11 cellular contexts compared by ENCODE assay signal in the genomic region with DNA sequence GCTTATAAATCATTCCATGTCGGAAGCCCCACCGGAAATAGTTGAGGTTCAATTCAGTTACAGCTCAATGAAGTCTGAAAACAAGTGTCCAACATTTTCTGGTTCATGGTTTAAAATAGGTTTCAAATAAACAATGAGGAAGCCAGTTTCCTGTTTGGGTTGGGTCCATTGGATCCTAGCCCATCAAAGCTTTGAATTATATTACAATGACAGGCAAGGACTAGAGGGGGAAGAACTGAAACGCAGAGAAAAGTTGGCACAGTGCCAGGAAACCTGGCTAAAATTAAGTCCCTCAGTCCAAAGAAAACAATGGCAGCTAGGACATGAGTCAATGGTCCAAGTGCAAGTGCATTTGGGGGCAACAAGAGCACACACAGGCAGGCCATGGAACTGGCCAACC. TPM values are rescaled to one million over a fixed set of nuclear protein-coding genes. Genes with fewer than 3 reads are reported as not detected.
DNase-seq lines count a peak whose midpoint lies in the region; ATAC-seq and TF ChIP-seq lines count a peak whose summit lies in the region.
"Had no signal": no experiment of that assay in that cellular context is flagged by ENCODE, and none has a peak within 500 bp of the region (broad histone marks: within the 10 kb centered on the region; RNA-seq: fewer than 3 reads in every experiment).

No MANE protein-coding gene starts in this region.

- H3K9me3 ChIP-seq in mesenchymal stem cell (ENCODE audit: control insufficient read depth, low read length) = no peaks in the 10 kb centered on the region

- H3K14ac ChIP-seq in mesenchymal stem cell (ENCODE audit: low read length in 2 of 2) = no peak overlapping the region

- no peak overlapping the region for H3K9ac ChIP-seq in mesenchymal stem cell (ENCODE audit: low read length)

- no peak overlapping the region for H4K91ac ChIP-seq in mesenchymal stem cell (ENCODE audit: low read length)

- no peak overlapping the region for H4K8ac ChIP-seq in mesenchymal stem cell (ENCODE audit: low read length)

- H3K27ac ChIP-seq in mesenchymal stem cell (ENCODE audit: low read length, poor library complexity, severe bottlenecking) = no peak overlapping the region
- H3K27ac ChIP-seq: HL-60 had no signal

- H2BK5ac ChIP-seq in mesenchymal stem cell (ENCODE audit: low read depth, low read length, poor library complexity, severe bottlenecking) = no peak overlapping the region

- no peak overlapping the region for H3K4me2 ChIP-seq in mesenchymal stem cell (ENCODE audit: low read length, poor library complexity, severe bottlenecking)

- H2AK5ac ChIP-seq in mesenchymal stem cell (ENCODE audit: low read length, severe bottlenecking) = no peak overlapping the region

- no peak overlapping the region for H3K18ac ChIP-seq in mesenchymal stem cell (ENCODE audit: low read depth in 1 of 2, low read length in 2 of 2)

- TF ChIP-seq CTCF in epithelial cell of proximal tubule (conservative IDR thresholded peaks at IDR 0.05; ENCODE audit: low read depth, low read length) = no peak

- no peaks in the 10 kb centered on the region for H3K27me3 ChIP-seq in mesenchymal stem cell (ENCODE audit: control insufficient read depth in 1 of 2, insufficient read depth in 1 of 2, low read length in 2 of 2)

- no peaks in the 10 kb centered on the region for H3K36me3 ChIP-seq in mesenchymal stem cell (ENCODE audit: control insufficient read depth in 1 of 2, insufficient read depth in 2 of 2, low read depth in 1 of 2, low read length in 2 of 2)

- H3K23ac ChIP-seq in mesenchymal stem cell (ENCODE audit: low read length in 2 of 2) = no peak overlapping the region

- no peak overlapping the region for H2AFZ ChIP-seq in mesenchymal stem cell (ENCODE audit: low read depth, low read length)

- no peak overlapping the region for H2BK12ac ChIP-seq in mesenchymal stem cell (ENCODE audit: low read length in 2 of 2)

- H3K79me1 ChIP-seq in mesenchymal stem cell (replicated peaks; ENCODE audit: low read length, poor library complexity, severe bottlenecking) = no peaks in the 10 kb centered on the region

- DNase-seq in COR-L47 (lab: John Stamatoyannopoulos, UW) = peak; percentile 86
- DNase-seq in NCI-H2196 (lab: John Stamatoyannopoulos, UW; ENCODE audit: unreplicated experiment) = peak; percentile 84
- peak; percentile 55 for DNase-seq in epithelial cell of proximal tubule (ENCODE audit: low read depth)
- peak; percentile 24 for DNase-seq in mesenchymal stem cell
- DNase-seq in NCI-H226 = no peak
- DNase-seq: DND-41; stimulated activated naive CD8-positive, alpha-beta T cell treated with anti-CD3 and anti-CD28 coated beads, Interleukin-15, amount 100 ng/mL, for 72 hours had no signal

- H3K4ac ChIP-seq in mesenchymal stem cell (ENCODE audit: low read depth in 1 of 2, low read length in 2 of 2) = no peak overlapping the region

- no peak overlapping the region for H2BK15ac ChIP-seq in mesenchymal stem cell (ENCODE audit: low read depth, poor library complexity, severe bottlenecking)

- peaks cover 6% of the 10 kb centered on the region for H3K4me1 ChIP-seq in mesenchymal stem cell (ENCODE audit: control insufficient read depth, insufficient read depth, low read depth, low read length)

- H2BK120ac ChIP-seq in mesenchymal stem cell (ENCODE audit: low read depth, low read length) = no peak overlapping the region

- 50% methylated on average over 3 of the region's 3 CpGs for WGBS in mesenchymal stem cell

- no peak for ATAC-seq in GM18870 (IDR thresholded peaks at IDR 0.05; ENCODE audit: unreplicated experiment)
- no peak for ATAC-seq in HG03039 (IDR thresholded peaks at IDR 0.05; ENCODE audit: unreplicated experiment)
- no peak for ATAC-seq in GM18502 (IDR thresholded peaks at IDR 0.05; ENCODE audit: poor library complexity, unreplicated experiment)
- ATAC-seq: stimulated activated naive CD8-positive, alpha-beta T cell treated with anti-CD3 and anti-CD28 coated beads, Interleukin-15, amount 100 ng/mL, for 72 hours had no signal

- H3K4me3 ChIP-seq in epithelial cell of proximal tubule (ENCODE audit: low read depth, low read length) (no peak overlapping the region), mesenchymal stem cell (ENCODE audit: insufficient read depth in 1 of 2, low read depth in 1 of 2, low read length in 2 of 2) (no peak overlapping the region)

RNA-seq across cellular contexts. Expression of a gene that starts 32.0 kb away (rescaled TPM):
- 1.3 TPM in 1 of 2 replicates, not detected in the other for total RNA-seq in epithelial cell of proximal tubule
- polyA plus RNA-seq in mesenchymal stem cell (2013, experiment 1 of 2) = 1.1 TPM
- 1.3 TPM for polyA plus RNA-seq in mesenchymal stem cell (2013, experiment 2 of 2)
